Comparison of ENCODE assay signal across 9 cellular contexts in genomic region chr4:126130200-126130599, GRCh38.
"Had no signal": no experiment of that assay in that cellular context is flagged by ENCODE, and none has a peak within 500 bp of the region (broad histone marks: within the 10 kb centered on the region; RNA-seq: fewer than 3 reads in every experiment).

No MANE protein-coding gene starts in this region.

- ATAC-seq: HCT116, HepG2, K562 had no signal

- H2AFZ ChIP-seq: GM23248 had no signal

- H3K4me3 ChIP-seq: GM23248, HAP-1, K562 had no signal

- H3K27ac ChIP-seq: GM23248 had no signal

- H3K4me1 ChIP-seq: HAP-1 had no signal

- H3K36me3 ChIP-seq: HAP-1 had no signal

- H3K27ac Mint-ChIP-seq: HFFc6 had no signal

- DNase-seq: GM23248, GOT3, H7, HFFc6, KG1 had no signal

- H3K4me3 Mint-ChIP-seq: HFFc6 had no signal

- H3K9me3 ChIP-seq: HAP-1 had no signal

- H3K9ac ChIP-seq: GM23248 had no signal
